ENCODE assay signal across 20 cellular contexts in the genomic region with DNA sequence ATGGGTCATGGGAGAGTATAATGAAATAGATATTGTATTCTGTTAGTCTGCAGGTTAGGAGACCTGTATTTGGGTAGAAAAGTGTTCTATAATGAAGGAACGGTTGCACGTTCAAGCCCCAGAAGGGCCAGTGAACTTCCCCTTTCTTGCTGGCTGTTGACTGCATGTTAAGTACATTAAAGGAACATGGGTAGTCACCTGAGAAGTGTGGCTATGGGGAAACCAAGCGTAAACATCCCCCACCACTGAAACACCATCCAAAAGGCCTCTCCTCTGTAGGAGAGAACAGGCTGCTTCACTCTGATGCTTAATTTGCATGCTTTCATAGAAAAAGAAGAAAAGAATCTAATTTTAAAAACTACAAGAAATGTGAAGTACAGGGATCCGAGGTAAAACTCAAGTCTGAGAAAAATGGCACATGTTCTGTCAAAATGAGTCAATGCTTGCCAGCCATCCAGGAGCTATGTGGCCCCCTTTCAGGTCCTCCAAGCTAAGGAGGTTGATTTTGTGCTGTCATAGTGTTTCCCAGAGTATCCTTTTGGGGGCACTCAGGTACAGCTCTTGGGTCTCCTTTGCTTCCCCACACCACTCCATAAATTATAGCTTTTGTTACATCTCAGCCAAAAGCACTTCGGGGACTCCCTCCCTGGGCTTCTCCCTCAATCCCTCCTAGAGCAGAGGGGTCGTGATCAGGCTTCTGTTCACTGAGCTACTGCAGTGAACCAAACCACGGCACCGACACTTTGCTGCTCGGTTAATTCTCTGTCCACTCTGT.
DNase-seq lines count a peak whose midpoint lies in the region; ATAC-seq and TF ChIP-seq lines count a peak whose summit lies in the region.
"Had no signal": no experiment of that assay in that cellular context is flagged by ENCODE, and none has a peak within 500 bp of the region (broad histone marks: within the 10 kb centered on the region; RNA-seq: fewer than 3 reads in every experiment).

No MANE protein-coding gene starts in this region.

- H2BK12ac ChIP-seq in mesenchymal stem cell (ENCODE audit: low read length in 2 of 2): no peak overlapping the region

- POLR2A ChIA-PET in WTC11 (lab: Charles Lee): no interaction called here

- TF ChIP-seq CTCF in WTC11 (IDR thresholded peaks at IDR 0.05): no peak

- CTCF ChIA-PET in WTC11 (lab: Charles Lee): interaction anchor here (1.0 to 2.2 kb wide), 8 partner anchors 60 to 566 kb away, joined by 4 to 10 read pairs (median 8); no protein-coding TSS in a partner anchor

- H3K27ac ChIP-seq in mesenchymal stem cell (ENCODE audit: low read length, poor library complexity, severe bottlenecking): no peak overlapping the region
- H3K27ac ChIP-seq: epithelial cell of prostate, gastroesophageal sphincter, lower lobe of right lung, prostate gland, spleen, transverse colon had no signal

- no peak overlapping the region for H2AK5ac ChIP-seq in mesenchymal stem cell (ENCODE audit: low read length, severe bottlenecking)

- ATAC-seq in HG02852 (IDR thresholded peaks at IDR 0.05; ENCODE audit: unreplicated experiment): peak; percentile 56
- ATAC-seq in WTC11: peak; percentile 89
- no peak for ATAC-seq in GM21390 (IDR thresholded peaks at IDR 0.05; ENCODE audit: unreplicated experiment)
- ATAC-seq: activated naive CD4-positive, alpha-beta T cell treated with anti-CD3 and anti-CD28 coated beads, Interleukin-2, amount 50 U/mL, for 72 hours; gastroesophageal sphincter; lower lobe of right lung; stimulated activated effector memory CD8-positive, alpha-beta T cell treated with anti-CD3 and anti-CD28 coated beads, Interleukin-12 subunit alpha, Interleukin-12 subunit beta, amount 100 ng/mL, for 72 hours had no signal

- no peak overlapping the region for H2BK120ac ChIP-seq in mesenchymal stem cell (ENCODE audit: low read depth, low read length)

- no peak overlapping the region for H2AFZ ChIP-seq in mesenchymal stem cell (ENCODE audit: low read depth, low read length)

- H3K9me3 ChIP-seq in mesenchymal stem cell (ENCODE audit: control insufficient read depth, low read length): peaks cover 39% of the 10 kb centered on the region
- H3K9me3 ChIP-seq: prostate gland had no signal

- no peaks in the 10 kb centered on the region for H3K27me3 ChIP-seq in mesenchymal stem cell (ENCODE audit: control insufficient read depth in 1 of 2, insufficient read depth in 1 of 2, low read length in 2 of 2)
- H3K27me3 ChIP-seq: gastroesophageal sphincter, spleen, transverse colon had no signal

- no peak overlapping the region for H2BK15ac ChIP-seq in mesenchymal stem cell (ENCODE audit: low read depth, poor library complexity, severe bottlenecking)

- no peak overlapping the region for H4K91ac ChIP-seq in mesenchymal stem cell (ENCODE audit: low read length)

- peak; percentile 4 for DNase-seq in NCI-H1092 treated with DMSO at 0.1 percent for 48 hours (lab: John Stamatoyannopoulos, UW)
- no peak for DNase-seq in NCI-H1092 (lab: John Stamatoyannopoulos, UW)
- no peak for DNase-seq in WTC11 (ENCODE audit: low spot score)
- DNase-seq in retina: peak; percentile 53
- DNase-seq in activated T-cell treated with anti-CD3 and anti-CD28 coated beads, Interleukin-2, amount 50 U/mL, for 48 hours: no peak
- no peak for DNase-seq in mesenchymal stem cell
- DNase-seq: activated CD4-positive, alpha-beta T cell treated with anti-CD3 and anti-CD28 coated beads, Interleukin-2, amount 50 U/mL, for 48 hours; activated T-cell treated with anti-CD3 and anti-CD28 coated beads, Interleukin-2, amount 50 U/mL, for 24 hours; lower lobe of right lung; NCI-H2227 treated with DMSO at 0.1 percent for 48 hours; spleen; transverse colon had no signal

- no peak overlapping the region for H3K27ac Mint-ChIP-seq in WTC11
- H3K27ac Mint-ChIP-seq: activated naive CD4-positive, alpha-beta T cell treated with anti-CD3 and anti-CD28 coated beads, Interleukin-2, amount 50 U/mL, for 72 hours; activated T-cell treated with anti-CD3 and anti-CD28 coated beads, Interleukin-2, amount 50 U/mL, for 24 hours; brain; stimulated activated effector memory CD8-positive, alpha-beta T cell treated with anti-CD3 and anti-CD28 coated beads, Interleukin-12 subunit alpha, Interleukin-12 subunit beta, amount 100 ng/mL, for 72 hours had no signal

- H3K4me1 ChIP-seq in mesenchymal stem cell (ENCODE audit: control insufficient read depth, insufficient read depth, low read depth, low read length): no peaks in the 10 kb centered on the region
- H3K4me1 ChIP-seq: gastroesophageal sphincter, lower lobe of right lung, prostate gland, spleen, transverse colon had no signal

- no peak overlapping the region for H3K4me2 ChIP-seq in mesenchymal stem cell (ENCODE audit: low read length, poor library complexity, severe bottlenecking)

- no peak overlapping the region for H4K8ac ChIP-seq in mesenchymal stem cell (ENCODE audit: low read length)

- no peak overlapping the region for H2BK5ac ChIP-seq in mesenchymal stem cell (ENCODE audit: low read depth, low read length, poor library complexity, severe bottlenecking)

- H3K14ac ChIP-seq in mesenchymal stem cell (ENCODE audit: low read length in 2 of 2): no peak overlapping the region

- WGBS in mesenchymal stem cell: 66% methylated on average over 8 of the region's 9 CpGs

- H3K4ac ChIP-seq in mesenchymal stem cell (ENCODE audit: low read depth in 1 of 2, low read length in 2 of 2): no peak overlapping the region

- H3K79me1 ChIP-seq in mesenchymal stem cell (replicated peaks; ENCODE audit: low read length, poor library complexity, severe bottlenecking): no peaks in the 10 kb centered on the region

- H3K4me1 Mint-ChIP-seq in WTC11: no peaks in the 10 kb centered on the region
- H3K4me1 Mint-ChIP-seq: brain; stimulated activated effector memory CD8-positive, alpha-beta T cell treated with anti-CD3 and anti-CD28 coated beads, Interleukin-12 subunit alpha, Interleukin-12 subunit beta, amount 100 ng/mL, for 72 hours had no signal

- H3K27me3 Mint-ChIP-seq in WTC11 (ENCODE audit: low read depth): no peaks in the 10 kb centered on the region
- H3K27me3 Mint-ChIP-seq: activated T-cell treated with anti-CD3 and anti-CD28 coated beads, Interleukin-2, amount 50 U/mL, for 24 hours; brain had no signal

- H3K36me3 ChIP-seq in mesenchymal stem cell (ENCODE audit: control insufficient read depth in 1 of 2, insufficient read depth in 2 of 2, low read depth in 1 of 2, low read length in 2 of 2): no peaks in the 10 kb centered on the region
- H3K36me3 ChIP-seq: gastroesophageal sphincter, lower lobe of right lung, prostate gland, spleen, transverse colon had no signal

- peaks cover 27% of the 10 kb centered on the region for H3K9me3 Mint-ChIP-seq in WTC11

- H3K36me3 Mint-ChIP-seq in WTC11: peaks cover 16% of the 10 kb centered on the region
- H3K36me3 Mint-ChIP-seq: stimulated activated effector memory CD8-positive, alpha-beta T cell treated with anti-CD3 and anti-CD28 coated beads, Interleukin-12 subunit alpha, Interleukin-12 subunit beta, amount 100 ng/mL, for 72 hours had no signal

- H3K9ac ChIP-seq in mesenchymal stem cell (ENCODE audit: low read length): no peak overlapping the region

- H3K4me3 Mint-ChIP-seq in WTC11: no peak overlapping the region
- H3K4me3 Mint-ChIP-seq: activated T-cell treated with anti-CD3 and anti-CD28 coated beads, Interleukin-2, amount 50 U/mL, for 24 hours; brain; stimulated activated effector memory CD8-positive, alpha-beta T cell treated with anti-CD3 and anti-CD28 coated beads, Interleukin-12 subunit alpha, Interleukin-12 subunit beta, amount 100 ng/mL, for 72 hours had no signal

- H3K23ac ChIP-seq in mesenchymal stem cell (ENCODE audit: low read length in 2 of 2): no peak overlapping the region

- H3K4me3 ChIP-seq in mesenchymal stem cell (ENCODE audit: insufficient read depth in 1 of 2, low read depth in 1 of 2, low read length in 2 of 2): no peak overlapping the region
- H3K4me3 ChIP-seq: gastroesophageal sphincter, lower lobe of right lung, prostate gland, spleen, transverse colon had no signal

- H3K18ac ChIP-seq in mesenchymal stem cell (ENCODE audit: low read depth in 1 of 2, low read length in 2 of 2): no peak overlapping the region

TF ChIP-seq in WTC11, 78 proteins besides CTCF, POLR2A, EP300 and RAD21 (continues in another document):
- TF ChIP-seq, protein P1, sequence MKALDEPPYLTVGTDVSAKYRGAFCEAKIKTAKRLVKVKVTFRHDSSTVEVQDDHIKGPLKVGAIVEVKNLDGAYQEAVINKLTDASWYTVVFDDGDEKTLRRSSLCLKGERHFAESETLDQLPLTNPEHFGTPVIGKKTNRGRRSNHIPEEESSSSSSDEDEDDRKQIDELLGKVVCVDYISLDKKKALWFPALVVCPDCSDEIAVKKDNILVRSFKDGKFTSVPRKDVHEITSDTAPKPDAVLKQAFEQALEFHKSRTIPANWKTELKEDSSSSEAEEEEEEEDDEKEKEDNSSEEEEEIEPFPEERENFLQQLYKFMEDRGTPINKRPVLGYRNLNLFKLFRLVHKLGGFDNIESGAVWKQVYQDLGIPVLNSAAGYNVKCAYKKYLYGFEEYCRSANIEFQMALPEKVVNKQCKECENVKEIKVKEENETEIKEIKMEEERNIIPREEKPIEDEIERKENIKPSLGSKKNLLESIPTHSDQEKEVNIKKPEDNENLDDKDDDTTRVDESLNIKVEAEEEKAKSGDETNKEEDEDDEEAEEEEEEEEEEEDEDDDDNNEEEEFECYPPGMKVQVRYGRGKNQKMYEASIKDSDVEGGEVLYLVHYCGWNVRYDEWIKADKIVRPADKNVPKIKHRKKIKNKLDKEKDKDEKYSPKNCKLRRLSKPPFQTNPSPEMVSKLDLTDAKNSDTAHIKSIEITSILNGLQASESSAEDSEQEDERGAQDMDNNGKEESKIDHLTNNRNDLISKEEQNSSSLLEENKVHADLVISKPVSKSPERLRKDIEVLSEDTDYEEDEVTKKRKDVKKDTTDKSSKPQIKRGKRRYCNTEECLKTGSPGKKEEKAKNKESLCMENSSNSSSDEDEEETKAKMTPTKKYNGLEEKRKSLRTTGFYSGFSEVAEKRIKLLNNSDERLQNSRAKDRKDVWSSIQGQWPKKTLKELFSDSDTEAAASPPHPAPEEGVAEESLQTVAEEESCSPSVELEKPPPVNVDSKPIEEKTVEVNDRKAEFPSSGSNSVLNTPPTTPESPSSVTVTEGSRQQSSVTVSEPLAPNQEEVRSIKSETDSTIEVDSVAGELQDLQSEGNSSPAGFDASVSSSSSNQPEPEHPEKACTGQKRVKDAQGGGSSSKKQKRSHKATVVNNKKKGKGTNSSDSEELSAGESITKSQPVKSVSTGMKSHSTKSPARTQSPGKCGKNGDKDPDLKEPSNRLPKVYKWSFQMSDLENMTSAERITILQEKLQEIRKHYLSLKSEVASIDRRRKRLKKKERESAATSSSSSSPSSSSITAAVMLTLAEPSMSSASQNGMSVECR (CRISPR knock-in tag; IDR thresholded peaks at IDR 0.05; ENCODE audit: borderline replicate concordance): no peak
- TF ChIP-seq MXD4 (CRISPR knock-in tag; IDR thresholded peaks at IDR 0.05; ENCODE audit: borderline replicate concordance) (no peak), ZNF317 (CRISPR knock-in tag; IDR thresholded peaks at IDR 0.05; ENCODE audit: borderline replicate concordance, low read depth) (no peak)
- TF ChIP-seq, protein P2, sequence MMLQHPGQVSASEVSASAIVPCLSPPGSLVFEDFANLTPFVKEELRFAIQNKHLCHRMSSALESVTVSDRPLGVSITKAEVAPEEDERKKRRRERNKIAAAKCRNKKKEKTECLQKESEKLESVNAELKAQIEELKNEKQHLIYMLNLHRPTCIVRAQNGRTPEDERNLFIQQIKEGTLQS (CRISPR knock-in tag; conservative IDR thresholded peaks at IDR 0.05): no peak

Comparison
In these comparisons a context has a peak if more than half of its experiments do, and no peak if none do; other contexts are left out.
1. DNase-seq: peak in NCI-H1092 treated with DMSO at 0.1 percent for 48 hours (single experiment) and retina (single experiment); none in NCI-H1092 (single experiment), WTC11 (single experiment), activated T-cell treated with anti-CD3 and anti-CD28 coated beads, Interleukin-2, amount 50 U/mL, for 48 hours (0 of 2) and mesenchymal stem cell (single experiment).